Comparison of ENCODE assay signal across 22 cellular contexts in genomic region chr14:41297961-41298690, GRCh38.
"Had no signal": no experiment of that assay in that cellular context is flagged by ENCODE, and none has a peak within 500 bp of the region (broad histone marks: within the 10 kb centered on the region; RNA-seq: fewer than 3 reads in every experiment).

No MANE protein-coding gene starts in this region.

- H3K4me1 ChIP-seq: adrenal gland, body of pancreas, esophagus squamous epithelium, left lung, suprapubic skin, vagina had no signal

- H3K27me3 Mint-ChIP-seq: activated naive CD4-positive, alpha-beta T cell treated with anti-CD3 and anti-CD28 coated beads, Interleukin-2, amount 50 U/mL, for 24 hours; effector memory CD8-positive, alpha-beta T cell had no signal

- H3K4me3 ChIP-seq: adrenal gland, body of pancreas, esophagus squamous epithelium, left lung, suprapubic skin, vagina had no signal

- H3K4me3 Mint-ChIP-seq: activated naive CD4-positive, alpha-beta T cell treated with anti-CD3 and anti-CD28 coated beads, Interleukin-2, amount 50 U/mL, for 24 hours; activated T-cell treated with anti-CD3 and anti-CD28 coated beads, Interleukin-2, amount 50 U/mL, for 72 hours; effector memory CD8-positive, alpha-beta T cell; nephron progenitor cell had no signal

- H3K27ac Mint-ChIP-seq: activated naive CD4-positive, alpha-beta T cell treated with anti-CD3 and anti-CD28 coated beads, Interleukin-2, amount 50 U/mL, for 24 hours; activated T-cell treated with anti-CD3 and anti-CD28 coated beads, Interleukin-2, amount 50 U/mL, for 72 hours; effector memory CD8-positive, alpha-beta T cell; nephron progenitor cell had no signal

- H3K27ac ChIP-seq: adrenal gland, body of pancreas, esophagus squamous epithelium, left lung, suprapubic skin, vagina had no signal

- H3K4me1 Mint-ChIP-seq: activated naive CD4-positive, alpha-beta T cell treated with anti-CD3 and anti-CD28 coated beads, Interleukin-2, amount 50 U/mL, for 24 hours; nephron progenitor cell had no signal

- DNase-seq: activated CD4-positive, alpha-beta T cell treated with anti-CD3 and anti-CD28 coated beads, Interleukin-2, amount 50 U/mL, for 1 hour; activated CD4-positive, CD25-positive, alpha-beta regulatory T cell treated with anti-CD3 and anti-CD28 coated beads, Interleukin-2, amount 50 U/mL, for 72 hours; activated CD8-positive, alpha-beta memory T cell treated with anti-CD3 and anti-CD28 coated beads for 24 hours; activated CD8-positive, alpha-beta memory T cell treated with anti-CD3 and anti-CD28 coated beads, Interleukin-2, amount 50 U/mL, for 48 hours; activated gamma-delta T cell; activated T-cell treated with anti-CD3 and anti-CD28 coated beads, Interleukin-2, amount 50 U/mL, for 72 hours; adrenal gland; body of pancreas; caudate nucleus; effector memory CD8-positive, alpha-beta T cell; esophagus squamous epithelium; foreskin melanocyte; left lung; nephron progenitor cell; nucleus accumbens; stimulated activated CD4-positive, alpha-beta T cell treated with anti-CD3 and anti-CD28 coated beads, Interleukin-2, amount 100 ng/mL, for 24 hours; stimulated activated naive CD8-positive, alpha-beta T cell treated with anti-CD3 and anti-CD28 coated beads, Interleukin-15, Interleukin-2, amounts not matched to agents 100 U/mL and 50 U/mL, for 24 hours; T-helper 1 cell; T-helper 9 cell had no signal

- H3K36me3 Mint-ChIP-seq: activated naive CD4-positive, alpha-beta T cell treated with anti-CD3 and anti-CD28 coated beads, Interleukin-2, amount 50 U/mL, for 24 hours had no signal

- H3K27me3 ChIP-seq: adrenal gland, body of pancreas, esophagus squamous epithelium, left lung, suprapubic skin, vagina had no signal

- H3K9me3 ChIP-seq: adrenal gland, body of pancreas, esophagus squamous epithelium, left lung, suprapubic skin, vagina had no signal

- H3K36me3 ChIP-seq: adrenal gland, esophagus squamous epithelium, left lung, suprapubic skin, vagina had no signal

- H3K9me3 Mint-ChIP-seq: nephron progenitor cell had no signal
